9 cellular contexts compared by ENCODE assay signal in genomic region chr10:80497187-80498038, GRCh38. TPM values are rescaled to one million over a fixed set of nuclear protein-coding genes. Genes with fewer than 3 reads are reported as not detected.
DNase-seq lines count a peak whose midpoint lies in the region; ATAC-seq and TF ChIP-seq lines count a peak whose summit lies in the region.
"Had no signal": no experiment of that assay in that cellular context is flagged by ENCODE, and none has a peak within 500 bp of the region (broad histone marks: within the 10 kb centered on the region; RNA-seq: fewer than 3 reads in every experiment).

No MANE protein-coding gene starts in this region.

- H3K9me3 ChIP-seq in AG04450 (ENCODE audit: control insufficient read depth, insufficient read depth, low read length) (no peaks in the 10 kb centered on the region), mucosa of descending colon (no peaks in the 10 kb centered on the region)

- H3K36me3 ChIP-seq in mucosa of descending colon (ENCODE audit: low read depth) = no peaks in the 10 kb centered on the region

- POLR2A ChIA-PET in AG04450 (lab: Yijun Ruan, JAX) = interaction anchor here (1.4 to 2.2 kb wide), 2 partner anchors 12 to 24 kb away, joined by 3 to 8 read pairs; no protein-coding TSS in a partner anchor

- peaks cover 56% of the 10 kb centered on the region for H3K4me1 ChIP-seq in mucosa of descending colon (ENCODE audit: low read depth)

- DNase-seq in AG04450 (ENCODE audit: low read depth, low spot score) = no peak
- DNase-seq in OCI-M2 (lab: John Stamatoyannopoulos, UW; ENCODE audit: unreplicated experiment) = peak; percentile 60
- peak in 2 of 10 donors; percentile 37 to 39 for DNase-seq in dorsolateral prefrontal cortex
- peak in 2 of 3 donors; percentile 51 to 56 for DNase-seq in mucosa of descending colon
- no peak for DNase-seq in stimulated activated CD4-positive, alpha-beta T cell treated with anti-CD3 and anti-CD28 coated beads, Interleukin-2, amount 100 ng/mL, for 48 hours
- no peak for DNase-seq in NCI-H2107 (lab: John Stamatoyannopoulos, UW)
- no peak for DNase-seq in NCI-H1105 treated with DMSO at 0.1 percent for 48 hours (lab: John Stamatoyannopoulos, UW)
- DNase-seq: activated T-cell treated with anti-CD3 and anti-CD28 coated beads, Interleukin-2, amount 50 U/mL, for 4 hours had no signal

- no peak overlapping the region for H3K4me3 ChIP-seq in AG04450 (ENCODE audit: low read depth, low read length)
- H3K4me3 ChIP-seq in dorsolateral prefrontal cortex = no peak overlapping the region
- no peak overlapping the region for H3K4me3 ChIP-seq in mucosa of descending colon

- ATAC-seq in mucosa of descending colon (peak; percentile 25), HG03520 (IDR thresholded peaks at IDR 0.05; ENCODE audit: unreplicated experiment) (no peak)
- ATAC-seq: activated T-cell treated with anti-CD3 and anti-CD28 coated beads, Interleukin-2, amount 50 U/mL, for 4 hours had no signal

- H3K27me3 ChIP-seq in AG04450 (ENCODE audit: control insufficient read depth, insufficient read depth, low read length) (no peaks in the 10 kb centered on the region), dorsolateral prefrontal cortex (no peaks in the 10 kb centered on the region)

- CTCF ChIA-PET in AG04450 (lab: Charles Lee) = interaction anchor here (1.0 to 7.1 kb wide), 3 partner anchors 8 to 166 kb away, joined by 4 to 53 read pairs (median 31); no protein-coding TSS in a partner anchor

- TF ChIP-seq CTCF in AG04450 (IDR thresholded peaks at IDR 0.05; ENCODE audit: low read depth, low read length) (no peak), dorsolateral prefrontal cortex (IDR thresholded peaks at IDR 0.05 in 54 of 56, conservative IDR thresholded peaks at IDR 0.05 in 2 of 56; ENCODE audit: low read depth in 1 of 56, partially characterized antibody in 56 of 56) (no peak), mucosa of descending colon (IDR thresholded peaks at IDR 0.05) (no peak)

- H3K27ac ChIP-seq in AG04450 (ENCODE audit: low read depth, low read length) (peak overlapping the region; percentile 91), dorsolateral prefrontal cortex (peak overlapping the region in 56 of 59 donors; percentile 1 to 93 (median 83))

- intact Hi-C loops in dorsolateral prefrontal cortex (cut with DNase I) (no loop called here), mucosa of descending colon (cut with DNase I, micrococcal nuclease) (no loop called here)

RNA-seq across cellular contexts. Expression of gene SH2D4B, which starts 40.3 kb away (rescaled TPM):
- polyA plus RNA-seq in AG04450 (2011; rRNA removed) = not detected in 2 replicates
- polyA minus RNA-seq in AG04450 (2011; rRNA and poly(A)+ RNA removed) = 0.04 TPM in 1 of 2 replicates, not detected in the other
- total RNA-seq in dorsolateral prefrontal cortex (1 to 10 TPM in 2 of 120 experiments, under 1 TPM in 103, not detected in 15; 0.07 to 1.3 (median 0.38) TPM), mucosa of descending colon (not detected)

RNA-seq across cellular contexts. Expression of gene TSPAN14, which starts 43.3 kb away (rescaled TPM):
- polyA plus RNA-seq in AG04450 (2011; rRNA removed) = 27.3 and 32.5 TPM in 2 replicates
- polyA minus RNA-seq in AG04450 (2011; rRNA and poly(A)+ RNA removed) = 24.3 and 32.1 TPM in 2 replicates
- total RNA-seq in dorsolateral prefrontal cortex = 10 to 100 TPM; 40.9 to 83.1 (median 60.2) TPM
- 10 to 100 TPM; 75.5 to 96.5 (median 81.0) TPM for total RNA-seq in mucosa of descending colon

Comparison
In these comparisons a context has a peak if more than half of its experiments do, and no peak if none do; other contexts are left out.
1. DNase-seq: peak in OCI-M2 (single experiment) and mucosa of descending colon (2 of 3); none in AG04450 (single experiment), stimulated activated CD4-positive, alpha-beta T cell treated with anti-CD3 and anti-CD28 coated beads, Interleukin-2, amount 100 ng/mL, for 48 hours (0 of 2), NCI-H2107 (single experiment) and NCI-H1105 treated with DMSO at 0.1 percent for 48 hours (single experiment).